1 cellular context compared by ENCODE assay signal in the genomic region with DNA sequence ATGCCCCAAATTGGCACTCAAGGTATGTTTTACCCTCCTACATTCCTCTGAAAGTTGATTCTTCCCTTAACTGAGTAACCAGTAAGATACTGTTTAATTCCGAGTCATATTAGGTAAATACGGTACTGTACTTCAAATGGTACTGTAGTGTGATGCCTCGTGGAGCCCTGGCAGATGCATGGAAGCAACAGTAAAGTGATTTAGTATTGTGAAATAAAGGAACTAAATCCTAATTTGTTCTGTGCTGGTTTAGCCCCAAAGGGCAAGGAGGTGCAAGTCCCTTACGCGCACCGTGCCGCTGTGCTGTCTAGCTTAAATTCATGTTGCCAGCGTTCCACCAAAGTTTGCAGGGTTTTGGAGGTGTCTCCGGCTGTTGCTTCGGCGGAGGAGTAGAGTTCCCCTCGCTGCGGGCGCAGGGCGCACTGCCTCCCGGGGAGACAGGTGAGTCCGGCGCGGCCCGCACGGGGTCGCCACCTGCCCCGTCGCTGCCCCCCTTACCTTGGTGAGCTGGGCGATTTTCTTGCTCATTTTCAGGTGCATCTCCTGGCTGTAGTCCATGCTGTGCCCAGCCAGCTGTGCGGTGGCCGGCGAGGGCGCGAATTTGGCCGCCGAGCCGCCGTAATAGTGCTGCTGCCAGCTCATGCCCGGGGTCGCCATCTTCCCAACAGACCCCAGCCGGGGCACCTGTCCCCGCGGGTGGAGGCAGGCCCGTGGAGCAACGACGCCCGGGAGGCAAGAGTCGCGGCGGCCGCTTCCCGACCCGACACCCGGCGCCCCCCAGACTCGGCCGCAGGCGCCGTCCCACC.
TF ChIP-seq lines count a peak whose summit lies in the region.

No MANE protein-coding gene starts in this region.

TF ChIP-seq in HEK293, 187 proteins besides CTCF, POLR2A, EP300 and RAD21 (continued from another document and continues in another):
- TF ChIP-seq GLI2 (tag by site-specific recombination; IDR thresholded peaks at IDR 0.05; ENCODE audit: borderline replicate concordance, low read depth): no peak
- no peak for TF ChIP-seq ZNF146 (tag by site-specific recombination; IDR thresholded peaks at IDR 0.05)
- TF ChIP-seq, protein P1, sequence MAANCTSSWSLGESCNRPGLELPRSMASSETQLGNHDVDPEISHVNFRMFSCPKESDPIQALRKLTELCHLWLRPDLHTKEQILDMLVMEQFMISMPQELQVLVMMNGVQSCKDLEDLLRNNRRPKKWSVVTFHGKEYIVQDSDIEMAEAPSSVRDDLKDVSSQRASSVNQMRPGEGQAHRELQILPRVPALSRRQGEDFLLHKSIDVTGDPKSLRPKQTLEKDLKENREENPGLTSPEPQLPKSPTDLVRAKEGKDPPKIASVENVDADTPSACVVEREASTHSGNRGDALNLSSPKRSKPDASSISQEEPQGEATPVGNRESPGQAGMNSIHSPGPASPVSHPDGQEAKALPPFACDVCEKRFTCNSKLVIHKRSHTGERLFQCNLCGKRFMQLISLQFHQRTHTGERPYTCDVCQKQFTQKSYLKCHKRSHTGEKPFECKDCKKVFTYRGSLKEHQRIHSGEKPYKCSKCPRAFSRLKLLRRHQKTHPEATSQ (tag by site-specific recombination; IDR thresholded peaks at IDR 0.05): 0 out of 2 replicates have a peak, but pooled peaks have one; percentile 47
- peak; percentile 69; the same call in 1 of the 2 replicates for TF ChIP-seq ZNF777 (tag by site-specific recombination; IDR thresholded peaks at IDR 0.05; ENCODE audit: borderline replicate concordance)
- TF ChIP-seq ZNF311 (tag by site-specific recombination; IDR thresholded peaks at IDR 0.05; ENCODE audit: borderline replicate concordance): no peak
- peak; percentile 44 for TF ChIP-seq ZNF394 (tag by site-specific recombination; IDR thresholded peaks at IDR 0.05; ENCODE audit: borderline replicate concordance)
- TF ChIP-seq ZNF658 (tag by site-specific recombination; IDR thresholded peaks at IDR 0.05): no peak
- TF ChIP-seq, protein P2, sequence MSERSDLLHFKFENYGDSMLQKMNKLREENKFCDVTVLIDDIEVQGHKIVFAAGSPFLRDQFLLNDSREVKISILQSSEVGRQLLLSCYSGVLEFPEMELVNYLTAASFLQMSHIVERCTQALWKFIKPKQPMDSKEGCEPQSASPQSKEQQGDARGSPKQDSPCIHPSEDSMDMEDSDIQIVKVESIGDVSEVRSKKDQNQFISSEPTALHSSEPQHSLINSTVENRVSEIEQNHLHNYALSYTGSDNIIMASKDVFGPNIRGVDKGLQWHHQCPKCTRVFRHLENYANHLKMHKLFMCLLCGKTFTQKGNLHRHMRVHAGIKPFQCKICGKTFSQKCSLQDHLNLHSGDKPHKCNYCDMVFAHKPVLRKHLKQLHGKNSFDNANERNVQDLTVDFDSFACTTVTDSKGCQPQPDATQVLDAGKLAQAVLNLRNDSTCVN (tag by site-specific recombination; optimal IDR thresholded peaks at IDR 0.05): peak; percentile 56
- TF ChIP-seq ZBTB7A (tag by site-specific recombination; IDR thresholded peaks at IDR 0.05; ENCODE audit: low read depth): 0 out of 2 replicates have a peak, but pooled peaks have one; percentile 22
- no peak for TF ChIP-seq ZNF19 (tag by site-specific recombination; IDR thresholded peaks at IDR 0.05; ENCODE audit: low read depth)
- peak; percentile 34; the same call in 1 of the 2 replicates for TF ChIP-seq KLF16 (tag by site-specific recombination; IDR thresholded peaks at IDR 0.05)
- TF ChIP-seq ZNF175 (tag by site-specific recombination; IDR thresholded peaks at IDR 0.05): no peak
- 0 out of 2 replicates have a peak, but pooled peaks have one; percentile 66 for TF ChIP-seq YY1 (tag by site-specific recombination; IDR thresholded peaks at IDR 0.05)
- TF ChIP-seq, protein P3, sequence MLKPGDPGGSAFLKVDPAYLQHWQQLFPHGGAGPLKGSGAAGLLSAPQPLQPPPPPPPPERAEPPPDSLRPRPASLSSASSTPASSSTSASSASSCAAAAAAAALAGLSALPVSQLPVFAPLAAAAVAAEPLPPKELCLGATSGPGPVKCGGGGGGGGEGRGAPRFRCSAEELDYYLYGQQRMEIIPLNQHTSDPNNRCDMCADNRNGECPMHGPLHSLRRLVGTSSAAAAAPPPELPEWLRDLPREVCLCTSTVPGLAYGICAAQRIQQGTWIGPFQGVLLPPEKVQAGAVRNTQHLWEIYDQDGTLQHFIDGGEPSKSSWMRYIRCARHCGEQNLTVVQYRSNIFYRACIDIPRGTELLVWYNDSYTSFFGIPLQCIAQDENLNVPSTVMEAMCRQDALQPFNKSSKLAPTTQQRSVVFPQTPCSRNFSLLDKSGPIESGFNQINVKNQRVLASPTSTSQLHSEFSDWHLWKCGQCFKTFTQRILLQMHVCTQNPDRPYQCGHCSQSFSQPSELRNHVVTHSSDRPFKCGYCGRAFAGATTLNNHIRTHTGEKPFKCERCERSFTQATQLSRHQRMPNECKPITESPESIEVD (tag by site-specific recombination; IDR thresholded peaks at IDR 0.05): 0 out of 2 replicates have a peak, but pooled peaks have one; percentile 14
- peak; percentile 73 for TF ChIP-seq ZNF335 (tag by site-specific recombination; conservative IDR thresholded peaks at IDR 0.05)
- no peak; the same call in 1 of the 2 replicates for TF ChIP-seq ZNF548 (tag by site-specific recombination; IDR thresholded peaks at IDR 0.05)
- no peak for TF ChIP-seq ZNF10 (tag by site-specific recombination; IDR thresholded peaks at IDR 0.05)
- TF ChIP-seq OVOL3 (tag by site-specific recombination; IDR thresholded peaks at IDR 0.05): no peak
- TF ChIP-seq ZBTB48 (tag by site-specific recombination; IDR thresholded peaks at IDR 0.05): peak; percentile 56
- TF ChIP-seq ZFHX2 (tag by site-specific recombination; conservative IDR thresholded peaks at IDR 0.05): no peak
- no peak for TF ChIP-seq ZNF426 (tag by site-specific recombination; IDR thresholded peaks at IDR 0.05)
- TF ChIP-seq GLIS2 (tag by site-specific recombination; IDR thresholded peaks at IDR 0.05): peak; percentile 90
- TF ChIP-seq, protein P4, sequence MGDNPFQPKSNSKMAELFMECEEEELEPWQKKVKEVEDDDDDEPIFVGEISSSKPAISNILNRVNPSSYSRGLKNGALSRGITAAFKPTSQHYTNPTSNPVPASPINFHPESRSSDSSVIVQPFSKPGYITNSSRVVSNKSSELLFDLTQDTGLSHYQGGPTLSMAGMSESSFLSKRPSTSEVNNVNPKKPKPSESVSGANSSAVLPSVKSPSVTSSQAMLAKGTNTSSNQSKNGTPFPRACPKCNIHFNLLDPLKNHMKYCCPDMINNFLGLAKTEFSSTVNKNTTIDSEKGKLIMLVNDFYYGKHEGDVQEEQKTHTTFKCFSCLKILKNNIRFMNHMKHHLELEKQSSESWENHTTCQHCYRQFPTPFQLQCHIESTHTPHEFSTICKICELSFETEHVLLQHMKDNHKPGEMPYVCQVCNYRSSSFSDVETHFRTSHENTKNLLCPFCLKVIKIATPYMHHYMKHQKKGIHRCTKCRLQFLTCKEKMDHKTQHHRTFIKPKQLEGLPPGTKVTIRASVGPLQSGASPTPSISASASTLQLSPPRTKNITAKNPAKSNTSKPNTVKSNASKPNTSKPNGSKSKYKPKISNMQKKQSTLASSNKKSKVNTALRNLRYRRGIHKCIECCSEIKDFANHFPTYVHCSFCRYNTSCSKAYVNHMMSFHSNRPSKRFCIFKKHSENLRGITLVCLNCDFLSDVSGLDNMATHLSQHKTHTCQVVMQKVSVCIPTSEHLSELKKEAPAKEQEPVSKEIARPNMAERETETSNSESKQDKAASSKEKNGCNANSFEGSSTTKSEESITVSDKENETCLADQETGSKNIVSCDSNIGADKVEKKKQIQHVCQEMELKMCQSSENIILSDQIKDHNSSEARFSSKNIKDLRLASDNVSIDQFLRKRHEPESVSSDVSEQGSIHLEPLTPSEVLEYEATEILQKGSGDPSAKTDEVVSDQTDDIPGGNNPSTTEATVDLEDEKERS (tag by site-specific recombination; IDR thresholded peaks at IDR 0.05): no peak
- TF ChIP-seq ZNF600 (tag by site-specific recombination; IDR thresholded peaks at IDR 0.05): peak; percentile 82
- TF ChIP-seq SP2 (tag by site-specific recombination; IDR thresholded peaks at IDR 0.05): no peak
- TF ChIP-seq ZEB2 (tag by site-specific recombination; IDR thresholded peaks at IDR 0.05): peak; percentile 91
- no peak for TF ChIP-seq ZNF624 (tag by site-specific recombination; IDR thresholded peaks at IDR 0.05)
- 0 out of 2 replicates have a peak, but pooled peaks have one; percentile 18 for TF ChIP-seq ZNF623 (tag by site-specific recombination; IDR thresholded peaks at IDR 0.05)
- TF ChIP-seq ZNF341 (tag by site-specific recombination; IDR thresholded peaks at IDR 0.05; ENCODE audit: low read depth): peak; percentile 63
- peak; percentile 96 for TF ChIP-seq SCRT2 (tag by site-specific recombination; IDR thresholded peaks at IDR 0.05)
- 0 out of 2 replicates have a peak, but pooled peaks have one; percentile 6 for TF ChIP-seq ZFP69B (tag by site-specific recombination; IDR thresholded peaks at IDR 0.05)
- TF ChIP-seq ZNF423 (tag by site-specific recombination; IDR thresholded peaks at IDR 0.05): peak; percentile 70; the same call in 1 of the 2 replicates
- peak; percentile 74 for TF ChIP-seq GLIS1 (tag by site-specific recombination; IDR thresholded peaks at IDR 0.05)
- no peak for TF ChIP-seq ZNF132 (tag by site-specific recombination; IDR thresholded peaks at IDR 0.05; ENCODE audit: borderline replicate concordance)
- TF ChIP-seq ZNF302 (tag by site-specific recombination; IDR thresholded peaks at IDR 0.05; ENCODE audit: low read depth): no peak
- no peak for TF ChIP-seq ZNF114 (tag by site-specific recombination; IDR thresholded peaks at IDR 0.05)
- no peak for TF ChIP-seq ZNF138 (tag by site-specific recombination; IDR thresholded peaks at IDR 0.05; ENCODE audit: borderline replicate concordance)
- TF ChIP-seq, protein P5, sequence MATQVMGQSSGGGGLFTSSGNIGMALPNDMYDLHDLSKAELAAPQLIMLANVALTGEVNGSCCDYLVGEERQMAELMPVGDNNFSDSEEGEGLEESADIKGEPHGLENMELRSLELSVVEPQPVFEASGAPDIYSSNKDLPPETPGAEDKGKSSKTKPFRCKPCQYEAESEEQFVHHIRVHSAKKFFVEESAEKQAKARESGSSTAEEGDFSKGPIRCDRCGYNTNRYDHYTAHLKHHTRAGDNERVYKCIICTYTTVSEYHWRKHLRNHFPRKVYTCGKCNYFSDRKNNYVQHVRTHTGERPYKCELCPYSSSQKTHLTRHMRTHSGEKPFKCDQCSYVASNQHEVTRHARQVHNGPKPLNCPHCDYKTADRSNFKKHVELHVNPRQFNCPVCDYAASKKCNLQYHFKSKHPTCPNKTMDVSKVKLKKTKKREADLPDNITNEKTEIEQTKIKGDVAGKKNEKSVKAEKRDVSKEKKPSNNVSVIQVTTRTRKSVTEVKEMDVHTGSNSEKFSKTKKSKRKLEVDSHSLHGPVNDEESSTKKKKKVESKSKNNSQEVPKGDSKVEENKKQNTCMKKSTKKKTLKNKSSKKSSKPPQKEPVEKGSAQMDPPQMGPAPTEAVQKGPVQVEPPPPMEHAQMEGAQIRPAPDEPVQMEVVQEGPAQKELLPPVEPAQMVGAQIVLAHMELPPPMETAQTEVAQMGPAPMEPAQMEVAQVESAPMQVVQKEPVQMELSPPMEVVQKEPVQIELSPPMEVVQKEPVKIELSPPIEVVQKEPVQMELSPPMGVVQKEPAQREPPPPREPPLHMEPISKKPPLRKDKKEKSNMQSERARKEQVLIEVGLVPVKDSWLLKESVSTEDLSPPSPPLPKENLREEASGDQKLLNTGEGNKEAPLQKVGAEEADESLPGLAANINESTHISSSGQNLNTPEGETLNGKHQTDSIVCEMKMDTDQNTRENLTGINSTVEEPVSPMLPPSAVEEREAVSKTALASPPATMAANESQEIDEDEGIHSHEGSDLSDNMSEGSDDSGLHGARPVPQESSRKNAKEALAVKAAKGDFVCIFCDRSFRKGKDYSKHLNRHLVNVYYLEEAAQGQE (tag by site-specific recombination; IDR thresholded peaks at IDR 0.05): 0 out of 2 replicates have a peak, but pooled peaks have one; percentile 28
- TF ChIP-seq, protein P6, sequence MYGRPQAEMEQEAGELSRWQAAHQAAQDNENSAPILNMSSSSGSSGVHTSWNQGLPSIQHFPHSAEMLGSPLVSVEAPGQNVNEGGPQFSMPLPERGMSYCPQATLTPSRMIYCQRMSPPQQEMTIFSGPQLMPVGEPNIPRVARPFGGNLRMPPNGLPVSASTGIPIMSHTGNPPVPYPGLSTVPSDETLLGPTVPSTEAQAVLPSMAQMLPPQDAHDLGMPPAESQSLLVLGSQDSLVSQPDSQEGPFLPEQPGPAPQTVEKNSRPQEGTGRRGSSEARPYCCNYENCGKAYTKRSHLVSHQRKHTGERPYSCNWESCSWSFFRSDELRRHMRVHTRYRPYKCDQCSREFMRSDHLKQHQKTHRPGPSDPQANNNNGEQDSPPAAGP (tag by site-specific recombination; IDR thresholded peaks at IDR 0.05): no peak
- TF ChIP-seq, protein P7, sequence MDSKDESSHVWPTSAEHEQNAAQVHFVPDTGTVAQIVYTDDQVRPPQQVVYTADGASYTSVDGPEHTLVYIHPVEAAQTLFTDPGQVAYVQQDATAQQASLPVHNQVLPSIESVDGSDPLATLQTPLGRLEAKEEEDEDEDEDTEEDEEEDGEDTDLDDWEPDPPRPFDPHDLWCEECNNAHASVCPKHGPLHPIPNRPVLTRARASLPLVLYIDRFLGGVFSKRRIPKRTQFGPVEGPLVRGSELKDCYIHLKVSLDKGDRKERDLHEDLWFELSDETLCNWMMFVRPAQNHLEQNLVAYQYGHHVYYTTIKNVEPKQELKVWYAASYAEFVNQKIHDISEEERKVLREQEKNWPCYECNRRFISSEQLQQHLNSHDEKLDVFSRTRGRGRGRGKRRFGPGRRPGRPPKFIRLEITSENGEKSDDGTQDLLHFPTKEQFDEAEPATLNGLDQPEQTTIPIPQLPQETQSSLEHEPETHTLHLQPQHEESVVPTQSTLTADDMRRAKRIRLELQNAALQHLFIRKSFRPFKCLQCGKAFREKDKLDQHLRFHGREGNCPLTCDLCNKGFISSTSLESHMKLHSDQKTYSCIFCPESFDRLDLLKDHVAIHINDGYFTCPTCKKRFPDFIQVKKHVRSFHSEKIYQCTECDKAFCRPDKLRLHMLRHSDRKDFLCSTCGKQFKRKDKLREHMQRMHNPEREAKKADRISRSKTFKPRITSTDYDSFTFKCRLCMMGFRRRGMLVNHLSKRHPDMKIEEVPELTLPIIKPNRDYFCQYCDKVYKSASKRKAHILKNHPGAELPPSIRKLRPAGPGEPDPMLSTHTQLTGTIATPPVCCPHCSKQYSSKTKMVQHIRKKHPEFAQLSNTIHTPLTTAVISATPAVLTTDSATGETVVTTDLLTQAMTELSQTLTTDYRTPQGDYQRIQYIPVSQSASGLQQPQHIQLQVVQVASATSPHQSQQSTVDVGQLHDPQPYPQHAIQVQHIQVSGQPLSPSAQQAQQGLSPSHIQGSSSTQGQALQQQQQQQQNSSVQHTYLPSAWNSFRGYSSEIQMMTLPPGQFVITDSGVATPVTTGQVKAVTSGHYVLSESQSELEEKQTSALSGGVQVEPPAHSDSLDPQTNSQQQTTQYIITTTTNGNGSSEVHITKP (tag by site-specific recombination; IDR thresholded peaks at IDR 0.05): peak; percentile 69; the same call in 1 of the 2 replicates
